In the genomic region with DNA sequence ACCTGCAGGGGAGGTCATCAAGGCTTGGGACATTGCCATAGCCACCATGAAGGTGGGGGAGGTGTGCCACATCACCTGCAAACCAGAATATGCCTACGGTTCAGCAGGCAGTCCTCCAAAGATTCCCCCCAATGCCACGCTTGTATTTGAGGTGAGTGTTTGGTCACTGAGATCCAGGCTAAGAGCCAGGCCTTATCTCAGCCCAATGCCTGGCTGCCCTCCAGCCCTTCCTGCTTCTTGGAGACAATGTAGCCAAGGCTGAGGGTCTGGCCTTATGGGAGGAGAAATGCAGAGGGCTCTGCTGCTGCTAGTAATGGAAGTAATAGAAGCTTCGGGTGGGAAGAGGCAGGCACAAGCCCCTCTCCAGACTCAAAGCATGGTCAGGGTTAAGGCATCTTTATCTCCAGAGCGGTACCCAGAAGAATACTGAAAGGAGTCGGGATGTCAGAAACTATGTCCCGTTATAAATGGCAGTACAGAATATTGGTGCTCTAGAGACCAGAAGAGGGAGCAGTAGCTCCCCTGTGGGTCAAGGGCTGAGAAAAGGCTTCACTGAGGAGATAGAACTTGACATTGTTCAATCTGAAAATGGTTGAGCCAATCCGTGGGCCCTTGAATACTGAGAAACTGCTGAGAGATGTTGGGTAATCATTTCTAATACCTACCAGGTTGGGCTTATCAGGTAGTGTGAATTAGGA, we compare ENCODE assay signal across 12 cellular contexts. TPM values are rescaled to one million over a fixed set of nuclear protein-coding genes. Genes with fewer than 3 reads are reported as not detected.
A peak's percentile ranks its signal among the peaks of the same experiment; 100 is the strongest.
DNase-seq lines count a peak whose midpoint lies in the region; ATAC-seq and TF ChIP-seq lines count a peak whose summit lies in the region.
"Had no signal": no experiment of that assay in that cellular context is flagged by ENCODE, and none has a peak within 500 bp of the region (broad histone marks: within the 10 kb centered on the region; RNA-seq: fewer than 3 reads in every experiment).

No MANE protein-coding gene starts in this region.

- no peaks in the 10 kb centered on the region for H3K9me3 ChIP-seq in heart left ventricle
- no peaks in the 10 kb centered on the region for H3K9me3 ChIP-seq in upper lobe of left lung

- peaks cover 0 to 4% (median 0%) of the 10 kb centered on the region in 9 donors for H3K27me3 ChIP-seq in heart left ventricle
- no peaks in the 10 kb centered on the region for H3K27me3 ChIP-seq in upper lobe of left lung
- H3K27me3 ChIP-seq: dorsolateral prefrontal cortex had no signal

- WGBS in heart left ventricle, 4 donors, result 43 to 58% (median 49%) methylated on average over 6 to 7 of the region's 7 CpGs
- WGBS in upper lobe of left lung, 2 donors, result 57 to 66% methylated on average over 5 to 7 of the region's 7 CpGs

- TF ChIP-seq CTCF in heart left ventricle (IDR thresholded peaks at IDR 0.05) (peak in 3 of 12 donors; percentile 17 to 41 (median 35)), upper lobe of left lung (IDR thresholded peaks at IDR 0.05) (no peak)

- H3K4me1 ChIP-seq in heart left ventricle (peaks cover 0 to 58% (median 32%) of the 10 kb centered on the region in 12 donors), upper lobe of left lung (peaks cover 18 to 29% (median 25%) of the 10 kb centered on the region in 4 donors)

- H3K4me3 ChIP-seq in heart left ventricle (no peak overlapping the region), upper lobe of left lung (no peak overlapping the region)
- H3K4me3 ChIP-seq: skin epidermis had no signal

- ATAC-seq in heart left ventricle, result no peak
- ATAC-seq in upper lobe of left lung (ENCODE audit: low FRiP score in 2 of 2), result no peak
- no peak for ATAC-seq in GM21576 (IDR thresholded peaks at IDR 0.05; ENCODE audit: unreplicated experiment)
- ATAC-seq: activated CD4-positive, CD25-positive, alpha-beta regulatory T cell treated with anti-CD3 and anti-CD28 coated beads, Interleukin-2, amount 50 U/mL, for 24 hours had no signal

- H3K27ac ChIP-seq in heart left ventricle, result peak overlapping the region in 3 of 12 donors; percentile 1 to 39 (median 18)
- H3K27ac ChIP-seq in upper lobe of left lung, result peak overlapping the region in 3 of 4 donors; percentile 27 to 49 (median 43)

- TF ChIP-seq POLR2A in heart left ventricle (IDR thresholded peaks at IDR 0.05), result no peak
- no peak for TF ChIP-seq POLR2A in upper lobe of left lung (IDR thresholded peaks at IDR 0.05)

- intact Hi-C loops in heart left ventricle (cut with DNase I) (loop anchor here in 1 of 10 donors (2.0 kb wide), 1 partner anchor 15 kb away; a partner anchor contains a TSS), cardiac septum (cut with DNase I) (no loop called here)

- no peak for TF ChIP-seq EP300 in upper lobe of left lung (IDR thresholded peaks at IDR 0.05)

- DNase-seq in heart left ventricle (peak in 4 of 5 donors; percentile 58 to 63 (median 61)), cardiac septum (ENCODE audit: low spot score) (no peak), amniotic epithelial cell (ENCODE audit: low read depth) (peak; percentile 27), hepatic stellate cell (ENCODE audit: low spot score) (peak; percentile 29), upper lobe of left lung (no peak), AG08395 (ENCODE audit: low spot score) (no peak)
- no peak for DNase-seq in stimulated activated CD4-positive, alpha-beta T cell treated with anti-CD3 and anti-CD28 coated beads, Interleukin-12 subunit alpha, Interleukin-12 subunit beta, amount 100 ng/mL, for 4 hours
- DNase-seq: OCI-M1 had no signal

- H3K36me3 ChIP-seq in heart left ventricle, result peaks cover 0 to 60% (median 53%) of the 10 kb centered on the region in 9 donors
- peaks cover 28 to 55% (median 40%) of the 10 kb centered on the region in 4 donors for H3K36me3 ChIP-seq in upper lobe of left lung

RNA-seq across cellular contexts. Expression of a gene that starts 3.1 kb away (rescaled TPM):
- 10 to 100 TPM; 25.8 to 76.2 (median 44.0) TPM for total RNA-seq in heart left ventricle
- 10 to 100 TPM; 25.4 to 84.9 TPM for polyA plus RNA-seq in heart left ventricle
- total RNA-seq in cardiac septum, result 36.5 TPM
- total RNA-seq in upper lobe of left lung, result 10 to 100 TPM; 19.1 to 62.8 (median 29.8) TPM

RNA-seq across cellular contexts. Expression of a gene that starts 14.6 kb away (rescaled TPM):
- total RNA-seq in heart left ventricle (10 to 100 TPM in 6 of 9 donors, 1 to 10 TPM in 3; 7.6 to 21.7 (median 12.1) TPM), cardiac septum (13.9 TPM), upper lobe of left lung (100 to 1,000 TPM in 1 of 6 donors, 10 to 100 TPM in 5; 34.0 to 388 (median 41.0) TPM)
- 10 to 100 TPM; 10.2 to 15.6 TPM for polyA plus RNA-seq in heart left ventricle

RNA-seq across cellular contexts. Expression of a gene that starts 37.0 kb away (rescaled TPM):
- total RNA-seq in heart left ventricle, result 1 to 10 TPM; 1.9 to 3.1 (median 2.1) TPM
- 1 to 10 TPM; 1.9 to 2.1 TPM for polyA plus RNA-seq in heart left ventricle
- 2.9 TPM for total RNA-seq in cardiac septum
- total RNA-seq in upper lobe of left lung, result under 1 TPM in 2 of 6 donors, not detected in 4; 0.23 to 0.74 TPM

RNA-seq across cellular contexts. Expression of a gene that starts 59.0 kb away (rescaled TPM):
- total RNA-seq in heart left ventricle (not detected), cardiac septum (not detected), upper lobe of left lung (not detected)
- not detected for polyA plus RNA-seq in heart left ventricle
- total RNA-seq: dorsolateral prefrontal cortex had no signal

Comparison
In these comparisons a context has a peak if more than half of its experiments do, and no peak if none do; other contexts are left out.
1. DNase-seq: peak in heart left ventricle (4 of 5), amniotic epithelial cell (single experiment) and hepatic stellate cell (single experiment); none in cardiac septum (single experiment), upper lobe of left lung (0 of 2), stimulated activated CD4-positive, alpha-beta T cell treated with anti-CD3 and anti-CD28 coated beads, Interleukin-12 subunit alpha, Interleukin-12 subunit beta, amount 100 ng/mL, for 4 hours (single experiment) and AG08395 (single experiment).